In genomic region chr1:65527211-65527610, GRCh38 we compare ENCODE assay signal across 13 cellular contexts.
DNase-seq lines count a peak whose midpoint lies in the region; ATAC-seq and TF ChIP-seq lines count a peak whose summit lies in the region.
"Had no signal": no experiment of that assay in that cellular context is flagged by ENCODE, and none has a peak within 500 bp of the region (broad histone marks: within the 10 kb centered on the region; RNA-seq: fewer than 3 reads in every experiment).

No MANE protein-coding gene starts in this region.

- H3K27me3 ChIP-seq in mesenchymal stem cell (ENCODE audit: control insufficient read depth in 1 of 2, insufficient read depth in 1 of 2, low read length in 2 of 2) = peaks cover 15 to 32% of the 10 kb centered on the region in 2 experiments

- no peaks in the 10 kb centered on the region for H3K36me3 ChIP-seq in mesenchymal stem cell (ENCODE audit: control insufficient read depth in 1 of 2, insufficient read depth in 2 of 2, low read depth in 1 of 2, low read length in 2 of 2)

- H3K4me2 ChIP-seq in mesenchymal stem cell (ENCODE audit: low read length, poor library complexity, severe bottlenecking) = no peak overlapping the region

- no peak overlapping the region for H2BK120ac ChIP-seq in mesenchymal stem cell (ENCODE audit: low read depth, low read length)

- H3K27ac ChIP-seq in coronary artery (peak overlapping the region; percentile 4 to 40), mesenchymal stem cell (ENCODE audit: low read length, poor library complexity, severe bottlenecking) (no peak overlapping the region)

- no peak overlapping the region for H3K23ac ChIP-seq in mesenchymal stem cell (ENCODE audit: low read length in 2 of 2)

- 0 out of 2 replicates have a peak overlapping the region, but pooled peaks have one; percentile 7 for H3K4me3 ChIP-seq in LNCaP clone FGC (ENCODE audit: low read depth, low read length)
- peak overlapping the region; percentile 89 for H3K4me3 ChIP-seq in coronary artery
- peak overlapping the region in 1 of 2 experiments; percentile 66 for H3K4me3 ChIP-seq in mesenchymal stem cell (ENCODE audit: insufficient read depth in 1 of 2, low read depth in 1 of 2, low read length in 2 of 2)
- H3K4me3 ChIP-seq: GM12878 had no signal

- no peak overlapping the region for H3K18ac ChIP-seq in mesenchymal stem cell (ENCODE audit: low read depth in 1 of 2, low read length in 2 of 2)

- H3K14ac ChIP-seq in mesenchymal stem cell (ENCODE audit: low read length in 2 of 2) = no peak overlapping the region

- H2BK5ac ChIP-seq in mesenchymal stem cell (ENCODE audit: low read depth, low read length, poor library complexity, severe bottlenecking) = no peak overlapping the region

- H3K9ac ChIP-seq in mesenchymal stem cell (ENCODE audit: low read length) = peak overlapping the region; percentile 78

- TF ChIP-seq CTCF in LNCaP clone FGC (IDR thresholded peaks at IDR 0.05; ENCODE audit: control insufficient read depth, extremely low read depth, insufficient read depth) = no peak
- TF ChIP-seq CTCF in coronary artery (IDR thresholded peaks at IDR 0.05) = no peak

- DNase-seq in AG08395 (ENCODE audit: low spot score) = peak; percentile 69
- peak; percentile 75 for DNase-seq in LNCaP clone FGC (ENCODE audit: low read depth)
- no peak for DNase-seq in coronary artery (ENCODE audit: low spot score)
- peak; percentile 73 for DNase-seq in mesenchymal stem cell
- no peak for DNase-seq in cerebellar cortex (ENCODE audit: low spot score)
- no peak for DNase-seq in activated T-cell treated with anti-CD3 and anti-CD28 coated beads for 4 hours
- DNase-seq in activated T-cell treated with anti-CD3 and anti-CD28 coated beads, Interleukin-2, amount 50 U/mL, for 1 hour = no peak
- DNase-seq: activated T-cell treated with anti-CD3 and anti-CD28 coated beads, Interleukin-2, amount 50 U/mL, for 48 hours; NCI-H524; occipital lobe; T-helper 17 cell had no signal

- H2BK15ac ChIP-seq in mesenchymal stem cell (ENCODE audit: low read depth, poor library complexity, severe bottlenecking) = no peak overlapping the region

- no peak overlapping the region for H4K8ac ChIP-seq in mesenchymal stem cell (ENCODE audit: low read length)

- 70% methylated on average over 3 of the region's 4 CpGs for WGBS in mesenchymal stem cell

- no peaks in the 10 kb centered on the region for H3K79me1 ChIP-seq in mesenchymal stem cell (replicated peaks; ENCODE audit: low read length, poor library complexity, severe bottlenecking)

- no peak overlapping the region for H2BK12ac ChIP-seq in mesenchymal stem cell (ENCODE audit: low read length in 2 of 2)

- no peak overlapping the region for H2AFZ ChIP-seq in mesenchymal stem cell (ENCODE audit: low read depth, low read length)

- no peaks in the 10 kb centered on the region for H3K9me3 ChIP-seq in mesenchymal stem cell (ENCODE audit: control insufficient read depth, low read length)

- H2AK5ac ChIP-seq in mesenchymal stem cell (ENCODE audit: low read length, severe bottlenecking) = no peak overlapping the region

- H3K4ac ChIP-seq in mesenchymal stem cell (ENCODE audit: low read depth in 1 of 2, low read length in 2 of 2) = no peak overlapping the region

- ATAC-seq in HG03460 (IDR thresholded peaks at IDR 0.05; ENCODE audit: unreplicated experiment) = no peak
- ATAC-seq: GM12878, T-helper 17 cell had no signal

- H3K4me1 ChIP-seq in mesenchymal stem cell (ENCODE audit: control insufficient read depth, insufficient read depth, low read depth, low read length) = peaks cover 8% of the 10 kb centered on the region

- no peak overlapping the region for H4K91ac ChIP-seq in mesenchymal stem cell (ENCODE audit: low read length)

Comparison
In these comparisons a context has a peak if more than half of its experiments do, and no peak if none do; other contexts are left out.
1. DNase-seq: peak in AG08395 (single experiment), LNCaP clone FGC (single experiment) and mesenchymal stem cell (single experiment); none in coronary artery (single experiment), cerebellar cortex (single experiment), activated T-cell treated with anti-CD3 and anti-CD28 coated beads for 4 hours (single experiment) and activated T-cell treated with anti-CD3 and anti-CD28 coated beads, Interleukin-2, amount 50 U/mL, for 1 hour (single experiment).